Comparison of ENCODE assay signal across 1 cellular context in the genomic region with DNA sequence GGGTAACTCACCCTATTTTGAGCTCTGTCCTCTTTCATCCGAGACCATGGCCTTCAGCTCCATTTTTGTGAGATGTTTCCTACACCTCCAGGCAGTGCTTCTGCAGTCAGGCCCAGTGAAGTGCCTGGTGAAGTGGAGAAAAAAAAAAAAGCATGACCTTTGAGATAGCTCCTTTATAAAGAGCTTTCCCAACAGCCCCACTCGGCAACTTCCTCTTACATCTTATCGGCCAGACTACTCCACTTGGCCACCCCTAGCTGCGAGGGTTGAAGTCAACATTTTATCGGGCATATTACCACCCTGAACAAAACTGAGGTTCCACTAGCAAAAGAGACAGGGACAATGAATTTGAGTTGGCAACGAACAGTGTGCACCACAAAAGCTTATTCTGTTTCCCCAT.
TF ChIP-seq lines count a peak whose summit lies in the region.

No MANE protein-coding gene starts in this region.

TF ChIP-seq in WTC11, 78 proteins besides CTCF, POLR2A, EP300 and RAD21 (continued from another document):
- TF ChIP-seq, protein P1, sequence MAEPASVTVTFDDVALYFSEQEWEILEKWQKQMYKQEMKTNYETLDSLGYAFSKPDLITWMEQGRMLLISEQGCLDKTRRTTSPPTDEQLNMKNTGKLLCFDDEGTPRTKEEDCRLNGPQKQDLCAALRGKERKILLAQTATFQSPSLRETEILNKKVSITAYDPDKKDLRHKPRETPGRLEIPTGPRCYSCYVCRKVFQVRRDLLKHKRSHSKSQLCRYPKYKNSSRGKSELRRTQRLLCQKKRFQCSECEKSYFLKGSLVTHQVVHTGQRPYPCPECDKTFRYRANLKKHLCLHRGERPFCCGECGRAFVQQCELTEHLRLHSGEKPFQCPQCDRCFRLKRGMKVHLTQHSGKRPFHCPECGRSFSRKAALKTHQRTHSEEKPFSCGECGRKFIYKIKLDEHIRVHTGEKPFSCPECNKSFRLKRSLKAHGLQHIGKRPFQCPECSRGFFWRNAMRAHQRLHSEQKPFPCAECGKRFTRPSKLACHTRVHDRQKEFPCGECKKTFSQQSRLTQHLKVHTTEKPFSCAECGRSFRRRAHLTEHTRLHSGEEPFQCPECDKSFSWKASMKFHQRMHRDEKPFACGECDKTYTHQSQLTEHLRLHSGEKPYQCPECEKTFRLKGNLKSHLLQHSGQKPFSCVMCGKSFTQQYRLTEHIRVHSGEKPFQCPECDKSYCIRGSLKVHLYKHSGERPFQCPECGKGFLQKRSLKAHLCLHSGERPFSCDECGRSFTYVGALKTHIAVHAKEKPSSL (CRISPR knock-in tag; conservative IDR thresholded peaks at IDR 0.05): no peak
- no peak for TF ChIP-seq NFATC4 (CRISPR knock-in tag; IDR thresholded peaks at IDR 0.05)
TF ChIP-seq in WTC11: peak in this region for 0.
